17 cellular contexts compared by ENCODE assay signal in genomic region chr4:173346074-173346473, GRCh38. TPM values are rescaled to one million over a fixed set of nuclear protein-coding genes. Genes with fewer than 3 reads are reported as not detected.
DNase-seq lines count a peak whose midpoint lies in the region; FAIRE-seq and TF ChIP-seq lines count a peak whose summit lies in the region.
"Had no signal": no experiment of that assay in that cellular context is flagged by ENCODE, and none has a peak within 500 bp of the region (broad histone marks: within the 10 kb centered on the region; RNA-seq: fewer than 3 reads in every experiment).

No MANE protein-coding gene starts in this region.

- no peak for TF ChIP-seq POLR2A in erythroblast (IDR thresholded peaks at IDR 0.05; ENCODE audit: low read length)
- TF ChIP-seq POLR2A in stomach (IDR thresholded peaks at IDR 0.05): no peak

- H3K36me3 Mint-ChIP-seq in immature natural killer cell: no peaks in the 10 kb centered on the region

- H3K4me1 ChIP-seq in OCI-LY3 (ENCODE audit: low read length): peaks cover 13% of the 10 kb centered on the region
- no peaks in the 10 kb centered on the region for H3K4me1 ChIP-seq in stomach
- H3K4me1 ChIP-seq: body of pancreas, psoas muscle, tibial nerve had no signal

- no peaks in the 10 kb centered on the region for H4K20me1 ChIP-seq in OCI-LY3 (ENCODE audit: insufficient read depth, low read length)

- H3K9me3 Mint-ChIP-seq in immature natural killer cell: no peaks in the 10 kb centered on the region
- H3K9me3 Mint-ChIP-seq: CD4-positive, alpha-beta T cell had no signal

- H3K27ac ChIP-seq in OCI-LY3 (ENCODE audit: low read length): no peak overlapping the region
- H3K27ac ChIP-seq in stomach: no peak overlapping the region
- H3K27ac ChIP-seq: body of pancreas, psoas muscle, tibial nerve had no signal

- no peak overlapping the region for H3K4me3 ChIP-seq in OCI-LY3 (ENCODE audit: low read length)
- no peak overlapping the region for H3K4me3 ChIP-seq in stomach
- H3K4me3 ChIP-seq: body of pancreas, psoas muscle, tibial nerve had no signal

- no peak overlapping the region for H3K4me3 Mint-ChIP-seq in immature natural killer cell
- H3K4me3 Mint-ChIP-seq: CD4-positive, alpha-beta T cell had no signal

- H3K36me3 ChIP-seq in OCI-LY3 (replicated peaks; ENCODE audit: low read depth, low read length): no peaks in the 10 kb centered on the region
- H3K36me3 ChIP-seq in stomach: no peaks in the 10 kb centered on the region

- no peaks in the 10 kb centered on the region for H3K79me2 ChIP-seq in OCI-LY3 (ENCODE audit: low read length)

- no peak overlapping the region for H2AFZ ChIP-seq in OCI-LY3 (ENCODE audit: low read depth, low read length)

- H3K4me1 Mint-ChIP-seq in immature natural killer cell: no peaks in the 10 kb centered on the region

- TF ChIP-seq EP300 in stomach (IDR thresholded peaks at IDR 0.05): no peak

- TF ChIP-seq CTCF in OCI-LY3 (IDR thresholded peaks at IDR 0.05; ENCODE audit: low read depth, low read length) (no peak), stomach (IDR thresholded peaks at IDR 0.05) (no peak)

- H3K9me3 ChIP-seq in OCI-LY3 (ENCODE audit: insufficient read depth, low read length) (no peaks in the 10 kb centered on the region), stomach (no peaks in the 10 kb centered on the region)
- H3K9me3 ChIP-seq: body of pancreas, psoas muscle, tibial nerve had no signal

- DNase-seq in dedifferentiated amniotic fluid mesenchymal stem cell (ENCODE audit: extremely low spot score) (peak; percentile 46), renal cortical epithelial cell (ENCODE audit: low read depth) (peak; percentile 35), SIG-M5 (lab: John Stamatoyannopoulos, UW) (no peak), immature natural killer cell (no peak), erythroblast (lab: John Stamatoyannopoulos, UW) (no peak), stomach (no peak)
- DNase-seq: activated effector memory CD4-positive, alpha-beta T cell treated with anti-CD3 and anti-CD28 coated beads, Interleukin-2, amount 50 U/mL, for 16 hours; body of pancreas; CD4-positive, alpha-beta T cell; H7; NCI-H2029; psoas muscle; SHP77 had no signal

- H3K27me3 ChIP-seq in OCI-LY3 (ENCODE audit: low read depth, low read length) (no peaks in the 10 kb centered on the region), stomach (no peaks in the 10 kb centered on the region)
- H3K27me3 ChIP-seq: body of pancreas, tibial nerve had no signal

- FAIRE-seq in G401.6 (lab: Jason Lieb, UNC): peak; percentile 66
- FAIRE-seq: TTC549 had no signal

- 49 to 94% (median 87%) methylated on average over 2 of the region's 2 CpGs for WGBS in stomach, 5 donors

- peaks cover 0 to 2% (median 1%) of the 10 kb centered on the region in 3 donors for H3K27me3 Mint-ChIP-seq in immature natural killer cell (ENCODE audit: low read depth in 3 of 3)

- H3K4me2 ChIP-seq in OCI-LY3 (ENCODE audit: low read length): peak overlapping the region; percentile 54

- intact Hi-C loops in stomach (cut with DNase I; ENCODE audit: low total_unique reads): no loop called here

- H3K27ac Mint-ChIP-seq in immature natural killer cell: no peak overlapping the region
- H3K27ac Mint-ChIP-seq: CD4-positive, alpha-beta T cell had no signal

- no peak overlapping the region for H3K9ac ChIP-seq in OCI-LY3 (ENCODE audit: low read length)

RNA-seq across cellular contexts. Expression of gene HMGB2, which starts 11.9 kb away (rescaled TPM):
- 22.2 and 51.9 TPM in 2 replicates for total RNA-seq in renal cortical epithelial cell
- 100 to 1,000 TPM; 150 to 153 (median 152) TPM for polyA plus RNA-seq in immature natural killer cell
- total RNA-seq in stomach: 10 to 100 TPM in 4 of 5 donors, 1 to 10 TPM in 1; 7.6 to 99.5 (median 37.3) TPM
- 100 to 1,000 TPM in 1 of 3 donors, 10 to 100 TPM in 2; 71.3 to 206 (median 79.9) TPM for polyA plus RNA-seq in stomach

RNA-seq across cellular contexts. Expression of gene SAP30, which starts 24.7 kb away (rescaled TPM):
- total RNA-seq in renal cortical epithelial cell (9.0 and 22.4 TPM in 2 replicates), stomach (10 to 100 TPM in 2 of 5 donors, 1 to 10 TPM in 3; 3.1 to 24.0 (median 6.4) TPM)
- polyA plus RNA-seq in immature natural killer cell (1 to 10 TPM; 2.0 to 3.5 (median 3.5) TPM), stomach (10 to 100 TPM in 2 of 3 donors, 1 to 10 TPM in 1; 8.7 to 11.0 (median 10.0) TPM)

RNA-seq across cellular contexts. Expression of gene SCRG1, which starts 52.8 kb away (rescaled TPM):
- not detected in 2 replicates for total RNA-seq in renal cortical epithelial cell
- under 1 TPM in 1 of 3 donors, not detected in 2; 0.04 TPM for polyA plus RNA-seq in immature natural killer cell
- 1 to 10 TPM in 2 of 5 donors, under 1 TPM in 3; 0.29 to 3.1 (median 0.92) TPM for total RNA-seq in stomach
- 1 to 10 TPM in 1 of 3 donors, under 1 TPM in 1, not detected in 1; 0.19 to 2.2 TPM for polyA plus RNA-seq in stomach
- total RNA-seq: body of pancreas; CD4-positive, alpha-beta T cell; H7 had no signal

Comparison
In these comparisons a context has a peak if more than half of its experiments do, and no peak if none do; other contexts are left out.
1. DNase-seq: peak in dedifferentiated amniotic fluid mesenchymal stem cell (single experiment) and renal cortical epithelial cell (single experiment); none in SIG-M5 (single experiment), immature natural killer cell (0 of 3), erythroblast (0 of 2) and stomach (single experiment).